ENCODE assay signal across 27 cellular contexts in the genomic region with DNA sequence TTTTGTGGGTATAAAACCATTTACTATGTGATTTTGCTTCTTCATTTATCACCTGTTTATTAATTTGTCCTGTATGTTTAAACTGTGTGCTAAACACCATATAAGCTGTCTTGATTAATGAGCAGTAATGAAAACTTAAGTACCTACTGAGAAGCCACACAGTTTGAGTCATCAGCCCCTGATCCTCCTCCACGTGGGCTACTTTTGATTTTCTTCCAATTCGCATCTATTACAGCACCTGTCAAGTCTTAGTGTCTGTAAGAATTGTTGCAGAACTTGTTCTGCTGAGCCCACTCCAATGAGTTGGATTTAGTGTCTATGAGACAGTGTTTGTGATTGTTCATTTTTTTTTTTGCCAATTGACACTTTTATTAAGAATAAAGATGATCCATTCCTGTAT. TPM values are rescaled to one million over a fixed set of nuclear protein-coding genes. Genes with fewer than 3 reads are reported as not detected.
DNase-seq lines count a peak whose midpoint lies in the region; ATAC-seq lines count a peak whose summit lies in the region.
"Had no signal": no experiment of that assay in that cellular context is flagged by ENCODE, and none has a peak within 500 bp of the region (broad histone marks: within the 10 kb centered on the region; RNA-seq: fewer than 3 reads in every experiment).

No MANE protein-coding gene starts in this region.

- H2BK120ac ChIP-seq in neuronal stem cell (ENCODE audit: low read depth, low read length): no peak overlapping the region

- H3K79me1 ChIP-seq in neuronal stem cell (ENCODE audit: low read depth, low read length): no peaks in the 10 kb centered on the region

- DNase-seq in NCI-H1105 (lab: John Stamatoyannopoulos, UW) (peak; percentile 12), NCI-H226 (peak; percentile 82), amniotic epithelial cell (ENCODE audit: low read depth) (peak; percentile 62), renal cortical epithelial cell (ENCODE audit: low read depth) (peak; percentile 11), neuronal stem cell (ENCODE audit: low spot score) (no peak)
- no peak for DNase-seq in activated CD8-positive, alpha-beta memory T cell treated with anti-CD3 and anti-CD28 coated beads, Interleukin-2, amount 50 U/mL, for 48 hours
- DNase-seq: AML-193; CD4-positive, alpha-beta T cell; EL; GDM1; GM23248; H7; KG1; MM.1S; NCI-H1417 treated with DMSO at 0.1 percent for 48 hours; NCI-H1694 treated with DMSO at 0.1 percent for 48 hours; NCI-H2081 treated with DMSO at 0.1 percent for 48 hours; NK-92 treated with Interleukin-12 subunit alpha and Interleukin-12 subunit beta, amount 100 ng/mL, for 24 hours; PC-9; Right ventricle myocardium superior; T-helper 2 cell had no signal

- H4K8ac ChIP-seq in neuronal stem cell (ENCODE audit: low read depth, low read length): no peak overlapping the region

- H3K27ac ChIP-seq in neuronal stem cell (replicated peaks; ENCODE audit: low read length): no peak overlapping the region
- H3K27ac ChIP-seq: A549; BLaER1 treated with 17β-estradiol and CSF1 and Interleukin-3, amounts not matched to agents 10 nM and 100 nM; GM23248; PC-9; SJSA1 had no signal

- no peak overlapping the region for H3K4me2 ChIP-seq in neuronal stem cell (ENCODE audit: insufficient read depth, low read length, poor library complexity, severe bottlenecking)
- H3K4me2 ChIP-seq: A549; BLaER1 treated with 17β-estradiol and CSF1 and Interleukin-3, amounts not matched to agents 10 nM and 100 nM; PC-9 had no signal

- no peak overlapping the region for H3K9ac ChIP-seq in neuronal stem cell (ENCODE audit: low read depth, low read length, poor library complexity)
- H3K9ac ChIP-seq: BLaER1 treated with 17β-estradiol and CSF1 and Interleukin-3, amounts not matched to agents 10 nM and 100 nM; GM23248 had no signal

- H3K23ac ChIP-seq in neuronal stem cell (ENCODE audit: low read depth, low read length, poor library complexity): no peak overlapping the region

- no peak overlapping the region for H2BK15ac ChIP-seq in neuronal stem cell (ENCODE audit: low read length)

- WGBS in neuronal stem cell (ENCODE audit: extremely low coverage in 2 of 2, insufficient read length in 2 of 2, insufficient replicate concordance in 1 of 2), 2 donors: no CpG with 5 or more reads among the region's 2 CpGs

- no peaks in the 10 kb centered on the region for H3K9me3 ChIP-seq in neuronal stem cell (replicated peaks in 1 of 2; ENCODE audit: control insufficient read depth in 2 of 2, insufficient read depth in 1 of 2, low read depth in 1 of 2, low read length in 2 of 2)
- H3K9me3 ChIP-seq: A549; BLaER1 treated with 17β-estradiol and CSF1 and Interleukin-3, amounts not matched to agents 10 nM and 100 nM; SJSA1 had no signal

- no peaks in the 10 kb centered on the region for H3K4me1 ChIP-seq in neuronal stem cell (ENCODE audit: control insufficient read depth in 2 of 2, insufficient read depth in 1 of 2, low read depth in 1 of 2, low read length in 2 of 2)
- H3K4me1 ChIP-seq: A549; BLaER1 treated with 17β-estradiol and CSF1 and Interleukin-3, amounts not matched to agents 10 nM and 100 nM; SJSA1 had no signal

- no peaks in the 10 kb centered on the region for H3K27me3 ChIP-seq in neuronal stem cell (ENCODE audit: control insufficient read depth in 3 of 3, insufficient read depth in 3 of 3, low read depth in 1 of 3, low read length in 3 of 3)
- H3K27me3 ChIP-seq: BLaER1 treated with 17β-estradiol and CSF1 and Interleukin-3, amounts not matched to agents 10 nM and 100 nM; SJSA1 had no signal

- no peak for ATAC-seq in GM21360 (IDR thresholded peaks at IDR 0.05; ENCODE audit: unreplicated experiment)
- ATAC-seq: A549, GM12878 had no signal

- H2AFZ ChIP-seq in neuronal stem cell (ENCODE audit: low read length): no peak overlapping the region
- H2AFZ ChIP-seq: GM23248, PC-9 had no signal

- H3K4me3 ChIP-seq in neuronal stem cell (ENCODE audit: low read length in 2 of 2): no peak overlapping the region
- H3K4me3 ChIP-seq: A549; BLaER1 treated with 17β-estradiol and CSF1 and Interleukin-3, amounts not matched to agents 10 nM and 100 nM; GM12878; GM23248; PC-9; SJSA1 had no signal

- no peaks in the 10 kb centered on the region for H3K36me3 ChIP-seq in neuronal stem cell (replicated peaks in 1 of 2; ENCODE audit: control insufficient read depth in 2 of 2, insufficient read depth in 2 of 2, low read length in 2 of 2)
- H3K36me3 ChIP-seq: BLaER1 treated with 17β-estradiol and CSF1 and Interleukin-3, amounts not matched to agents 10 nM and 100 nM; SJSA1 had no signal

- no peak overlapping the region for H4K91ac ChIP-seq in neuronal stem cell (ENCODE audit: low read depth, low read length, poor library complexity)

- H2BK12ac ChIP-seq in neuronal stem cell (ENCODE audit: low read length): no peak overlapping the region

- no peak overlapping the region for H2AK5ac ChIP-seq in neuronal stem cell (ENCODE audit: low read depth, low read length)

- H3K4ac ChIP-seq in neuronal stem cell (ENCODE audit: low read length): no peak overlapping the region

- no peak overlapping the region for H3K18ac ChIP-seq in neuronal stem cell (ENCODE audit: low read length)

- no peak overlapping the region for H2BK5ac ChIP-seq in neuronal stem cell (ENCODE audit: low read length)

- no peak overlapping the region for H3K14ac ChIP-seq in neuronal stem cell (ENCODE audit: low read length)

RNA-seq across cellular contexts. Expression of gene EPHA6, which starts 16.8 kb away (rescaled TPM):
- 0.30 TPM in 1 of 2 replicates, not detected in the other for total RNA-seq in renal cortical epithelial cell
- 0.39 TPM for polyA plus RNA-seq in neuronal stem cell (2013, experiment 1 of 2)
- polyA plus RNA-seq in neuronal stem cell (2013, experiment 2 of 2): 0.25 TPM
- total RNA-seq: CD4-positive, alpha-beta T cell; GM12878; GM23248; RPMI7951; SJSA1 had no signal
- polyA plus RNA-seq: GM12878, GM23248 had no signal

Comparison
In these comparisons a context has a peak if more than half of its experiments do, and no peak if none do; other contexts are left out.
1. DNase-seq: peak in NCI-H1105 (single experiment), NCI-H226 (single experiment), amniotic epithelial cell (single experiment) and renal cortical epithelial cell (single experiment); none in activated CD8-positive, alpha-beta memory T cell treated with anti-CD3 and anti-CD28 coated beads, Interleukin-2, amount 50 U/mL, for 48 hours (single experiment) and neuronal stem cell (single experiment).